Comparison of ENCODE assay signal across 2 cellular contexts in the genomic region with DNA sequence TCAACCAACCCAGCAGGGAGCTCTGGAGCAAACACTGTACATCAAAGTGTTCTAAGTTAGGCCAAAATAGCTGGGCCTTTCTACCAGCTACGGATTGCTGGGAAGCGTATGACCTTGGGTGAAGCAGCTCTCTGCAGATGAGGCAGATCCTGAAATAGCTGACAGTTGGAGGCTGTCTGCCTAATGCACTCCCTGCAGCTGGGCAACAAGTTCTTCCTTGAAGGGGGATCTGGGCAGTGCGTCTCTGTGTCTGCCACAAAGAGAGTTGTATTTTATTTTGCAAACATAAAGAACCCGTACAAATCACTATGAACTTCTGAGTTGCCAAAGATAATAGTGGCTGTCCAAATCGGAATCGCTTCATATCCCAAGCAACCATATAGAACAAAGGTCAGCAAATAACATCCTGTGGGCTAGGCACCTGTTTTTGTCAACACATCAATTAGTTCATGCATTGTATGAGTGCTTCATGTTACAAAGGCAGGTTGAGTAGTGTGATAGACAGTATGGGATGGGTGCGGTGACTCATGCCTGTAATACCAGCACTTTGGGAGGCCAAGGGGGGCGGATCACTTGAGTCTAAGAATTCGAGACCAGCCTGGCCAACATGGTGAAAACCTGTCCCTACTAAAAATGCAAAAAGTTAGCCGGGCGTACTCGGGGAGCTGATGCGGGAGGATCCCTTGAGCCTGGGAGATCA.
TF ChIP-seq lines count a peak whose summit lies in the region.

No MANE protein-coding gene starts in this region.

TF ChIP-seq in K562, 482 proteins besides CTCF, POLR2A, EP300 and RAD21 (continued from another document and continues in another):
- TF ChIP-seq, protein P1, sequence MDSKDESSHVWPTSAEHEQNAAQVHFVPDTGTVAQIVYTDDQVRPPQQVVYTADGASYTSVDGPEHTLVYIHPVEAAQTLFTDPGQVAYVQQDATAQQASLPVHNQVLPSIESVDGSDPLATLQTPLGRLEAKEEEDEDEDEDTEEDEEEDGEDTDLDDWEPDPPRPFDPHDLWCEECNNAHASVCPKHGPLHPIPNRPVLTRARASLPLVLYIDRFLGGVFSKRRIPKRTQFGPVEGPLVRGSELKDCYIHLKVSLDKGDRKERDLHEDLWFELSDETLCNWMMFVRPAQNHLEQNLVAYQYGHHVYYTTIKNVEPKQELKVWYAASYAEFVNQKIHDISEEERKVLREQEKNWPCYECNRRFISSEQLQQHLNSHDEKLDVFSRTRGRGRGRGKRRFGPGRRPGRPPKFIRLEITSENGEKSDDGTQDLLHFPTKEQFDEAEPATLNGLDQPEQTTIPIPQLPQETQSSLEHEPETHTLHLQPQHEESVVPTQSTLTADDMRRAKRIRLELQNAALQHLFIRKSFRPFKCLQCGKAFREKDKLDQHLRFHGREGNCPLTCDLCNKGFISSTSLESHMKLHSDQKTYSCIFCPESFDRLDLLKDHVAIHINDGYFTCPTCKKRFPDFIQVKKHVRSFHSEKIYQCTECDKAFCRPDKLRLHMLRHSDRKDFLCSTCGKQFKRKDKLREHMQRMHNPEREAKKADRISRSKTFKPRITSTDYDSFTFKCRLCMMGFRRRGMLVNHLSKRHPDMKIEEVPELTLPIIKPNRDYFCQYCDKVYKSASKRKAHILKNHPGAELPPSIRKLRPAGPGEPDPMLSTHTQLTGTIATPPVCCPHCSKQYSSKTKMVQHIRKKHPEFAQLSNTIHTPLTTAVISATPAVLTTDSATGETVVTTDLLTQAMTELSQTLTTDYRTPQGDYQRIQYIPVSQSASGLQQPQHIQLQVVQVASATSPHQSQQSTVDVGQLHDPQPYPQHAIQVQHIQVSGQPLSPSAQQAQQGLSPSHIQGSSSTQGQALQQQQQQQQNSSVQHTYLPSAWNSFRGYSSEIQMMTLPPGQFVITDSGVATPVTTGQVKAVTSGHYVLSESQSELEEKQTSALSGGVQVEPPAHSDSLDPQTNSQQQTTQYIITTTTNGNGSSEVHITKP (IDR thresholded peaks at IDR 0.05; ENCODE audit: partially characterized antibody): no peak
- TF ChIP-seq, protein P2, sequence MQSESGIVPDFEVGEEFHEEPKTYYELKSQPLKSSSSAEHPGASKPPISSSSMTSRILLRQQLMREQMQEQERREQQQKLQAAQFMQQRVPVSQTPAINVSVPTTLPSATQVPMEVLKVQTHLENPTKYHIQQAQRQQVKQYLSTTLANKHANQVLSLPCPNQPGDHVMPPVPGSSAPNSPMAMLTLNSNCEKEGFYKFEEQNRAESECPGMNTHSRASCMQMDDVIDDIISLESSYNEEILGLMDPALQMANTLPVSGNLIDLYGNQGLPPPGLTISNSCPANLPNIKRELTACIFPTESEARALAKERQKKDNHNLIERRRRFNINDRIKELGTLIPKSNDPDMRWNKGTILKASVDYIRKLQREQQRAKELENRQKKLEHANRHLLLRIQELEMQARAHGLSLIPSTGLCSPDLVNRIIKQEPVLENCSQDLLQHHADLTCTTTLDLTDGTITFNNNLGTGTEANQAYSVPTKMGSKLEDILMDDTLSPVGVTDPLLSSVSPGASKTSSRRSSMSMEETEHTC (IDR thresholded peaks at IDR 0.05): no peak
- TF ChIP-seq U2AF2 (optimal IDR thresholded peaks at IDR 0.05; ENCODE audit: low read depth, low read length): no peak
- no peak for TF ChIP-seq ZNF76 (CRISPR knock-in tag; IDR thresholded peaks at IDR 0.05; ENCODE audit: borderline replicate concordance)
- no peak for TF ChIP-seq PURB (CRISPR knock-in tag; IDR thresholded peaks at IDR 0.05; ENCODE audit: low read depth)
- no peak for TF ChIP-seq ZNF263 (CRISPR knock-in tag; IDR thresholded peaks at IDR 0.05; ENCODE audit: borderline replicate concordance)
- TF ChIP-seq NR2C1 (IDR thresholded peaks at IDR 0.05): no peak
- TF ChIP-seq NR2C1 (tag; IDR thresholded peaks at IDR 0.05): no peak
- no peak for TF ChIP-seq DACH1 (IDR thresholded peaks at IDR 0.05; ENCODE audit: partially characterized antibody)
- no peak for TF ChIP-seq ESRRA (IDR thresholded peaks at IDR 0.05; ENCODE audit: borderline replicate concordance, low read depth)
- TF ChIP-seq, protein P3, sequence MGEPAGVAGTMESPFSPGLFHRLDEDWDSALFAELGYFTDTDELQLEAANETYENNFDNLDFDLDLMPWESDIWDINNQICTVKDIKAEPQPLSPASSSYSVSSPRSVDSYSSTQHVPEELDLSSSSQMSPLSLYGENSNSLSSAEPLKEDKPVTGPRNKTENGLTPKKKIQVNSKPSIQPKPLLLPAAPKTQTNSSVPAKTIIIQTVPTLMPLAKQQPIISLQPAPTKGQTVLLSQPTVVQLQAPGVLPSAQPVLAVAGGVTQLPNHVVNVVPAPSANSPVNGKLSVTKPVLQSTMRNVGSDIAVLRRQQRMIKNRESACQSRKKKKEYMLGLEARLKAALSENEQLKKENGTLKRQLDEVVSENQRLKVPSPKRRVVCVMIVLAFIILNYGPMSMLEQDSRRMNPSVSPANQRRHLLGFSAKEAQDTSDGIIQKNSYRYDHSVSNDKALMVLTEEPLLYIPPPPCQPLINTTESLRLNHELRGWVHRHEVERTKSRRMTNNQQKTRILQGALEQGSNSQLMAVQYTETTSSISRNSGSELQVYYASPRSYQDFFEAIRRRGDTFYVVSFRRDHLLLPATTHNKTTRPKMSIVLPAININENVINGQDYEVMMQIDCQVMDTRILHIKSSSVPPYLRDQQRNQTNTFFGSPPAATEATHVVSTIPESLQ (CRISPR knock-in tag; IDR thresholded peaks at IDR 0.05): no peak
- TF ChIP-seq, protein P4, sequence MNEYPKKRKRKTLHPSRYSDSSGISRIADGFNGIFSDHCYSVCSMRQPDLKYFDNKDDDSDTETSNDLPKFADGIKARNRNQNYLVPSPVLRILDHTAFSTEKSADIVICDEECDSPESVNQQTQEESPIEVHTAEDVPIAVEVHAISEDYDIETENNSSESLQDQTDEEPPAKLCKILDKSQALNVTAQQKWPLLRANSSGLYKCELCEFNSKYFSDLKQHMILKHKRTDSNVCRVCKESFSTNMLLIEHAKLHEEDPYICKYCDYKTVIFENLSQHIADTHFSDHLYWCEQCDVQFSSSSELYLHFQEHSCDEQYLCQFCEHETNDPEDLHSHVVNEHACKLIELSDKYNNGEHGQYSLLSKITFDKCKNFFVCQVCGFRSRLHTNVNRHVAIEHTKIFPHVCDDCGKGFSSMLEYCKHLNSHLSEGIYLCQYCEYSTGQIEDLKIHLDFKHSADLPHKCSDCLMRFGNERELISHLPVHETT (CRISPR knock-in tag; conservative IDR thresholded peaks at IDR 0.05 in 1 of 2, IDR thresholded peaks at IDR 0.05 in 1 of 2): no peak
- TF ChIP-seq NONO (IDR thresholded peaks at IDR 0.05; ENCODE audit: low read depth in 2 of 2, low read length in 1 of 2): no peak
- TF ChIP-seq NR4A1 (CRISPR knock-in tag; IDR thresholded peaks at IDR 0.05): no peak
- no peak for TF ChIP-seq NR4A1 (tag; IDR thresholded peaks at IDR 0.05)
- TF ChIP-seq TBL1XR1 (IDR thresholded peaks at IDR 0.05; ENCODE audit: low read length in 2 of 2): no peak
- TF ChIP-seq ZNF197 (CRISPR knock-in tag; IDR thresholded peaks at IDR 0.05; ENCODE audit: low read depth): no peak
- TF ChIP-seq CREBBP (IDR thresholded peaks at IDR 0.05; ENCODE audit: low read depth, low read length): no peak
- no peak for TF ChIP-seq MEF2A (IDR thresholded peaks at IDR 0.05; ENCODE audit: control insufficient read depth, low read depth, low read length)

TF ChIP-seq in HepG2, 621 proteins besides CTCF, POLR2A, EP300 and RAD21 (continued from another document):
- TF ChIP-seq, protein P5, sequence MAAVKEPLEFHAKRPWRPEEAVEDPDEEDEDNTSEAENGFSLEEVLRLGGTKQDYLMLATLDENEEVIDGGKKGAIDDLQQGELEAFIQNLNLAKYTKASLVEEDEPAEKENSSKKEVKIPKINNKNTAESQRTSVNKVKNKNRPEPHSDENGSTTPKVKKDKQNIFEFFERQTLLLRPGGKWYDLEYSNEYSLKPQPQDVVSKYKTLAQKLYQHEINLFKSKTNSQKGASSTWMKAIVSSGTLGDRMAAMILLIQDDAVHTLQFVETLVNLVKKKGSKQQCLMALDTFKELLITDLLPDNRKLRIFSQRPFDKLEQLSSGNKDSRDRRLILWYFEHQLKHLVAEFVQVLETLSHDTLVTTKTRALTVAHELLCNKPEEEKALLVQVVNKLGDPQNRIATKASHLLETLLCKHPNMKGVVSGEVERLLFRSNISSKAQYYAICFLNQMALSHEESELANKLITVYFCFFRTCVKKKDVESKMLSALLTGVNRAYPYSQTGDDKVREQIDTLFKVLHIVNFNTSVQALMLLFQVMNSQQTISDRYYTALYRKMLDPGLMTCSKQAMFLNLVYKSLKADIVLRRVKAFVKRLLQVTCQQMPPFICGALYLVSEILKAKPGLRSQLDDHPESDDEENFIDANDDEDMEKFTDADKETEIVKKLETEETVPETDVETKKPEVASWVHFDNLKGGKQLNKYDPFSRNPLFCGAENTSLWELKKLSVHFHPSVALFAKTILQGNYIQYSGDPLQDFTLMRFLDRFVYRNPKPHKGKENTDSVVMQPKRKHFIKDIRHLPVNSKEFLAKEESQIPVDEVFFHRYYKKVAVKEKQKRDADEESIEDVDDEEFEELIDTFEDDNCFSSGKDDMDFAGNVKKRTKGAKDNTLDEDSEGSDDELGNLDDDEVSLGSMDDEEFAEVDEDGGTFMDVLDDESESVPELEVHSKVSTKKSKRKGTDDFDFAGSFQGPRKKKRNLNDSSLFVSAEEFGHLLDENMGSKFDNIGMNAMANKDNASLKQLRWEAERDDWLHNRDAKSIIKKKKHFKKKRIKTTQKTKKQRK (IDR thresholded peaks at IDR 0.05; ENCODE audit: low read length): no peak
- peak; percentile 78 to 83 for TF ChIP-seq MAFK (conservative IDR thresholded peaks at IDR 0.05 in 1 of 2, IDR thresholded peaks at IDR 0.05 in 1 of 2; ENCODE audit: low read length in 2 of 2)
- TF ChIP-seq, protein P6, sequence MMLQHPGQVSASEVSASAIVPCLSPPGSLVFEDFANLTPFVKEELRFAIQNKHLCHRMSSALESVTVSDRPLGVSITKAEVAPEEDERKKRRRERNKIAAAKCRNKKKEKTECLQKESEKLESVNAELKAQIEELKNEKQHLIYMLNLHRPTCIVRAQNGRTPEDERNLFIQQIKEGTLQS (CRISPR knock-in tag; IDR thresholded peaks at IDR 0.05): no peak
- TF ChIP-seq SIN3A (IDR thresholded peaks at IDR 0.05; ENCODE audit: borderline replicate concordance, low read depth, low read length): no peak
- no peak for TF ChIP-seq THAP11 (CRISPR knock-in tag; IDR thresholded peaks at IDR 0.05)
- TF ChIP-seq, protein P7, sequence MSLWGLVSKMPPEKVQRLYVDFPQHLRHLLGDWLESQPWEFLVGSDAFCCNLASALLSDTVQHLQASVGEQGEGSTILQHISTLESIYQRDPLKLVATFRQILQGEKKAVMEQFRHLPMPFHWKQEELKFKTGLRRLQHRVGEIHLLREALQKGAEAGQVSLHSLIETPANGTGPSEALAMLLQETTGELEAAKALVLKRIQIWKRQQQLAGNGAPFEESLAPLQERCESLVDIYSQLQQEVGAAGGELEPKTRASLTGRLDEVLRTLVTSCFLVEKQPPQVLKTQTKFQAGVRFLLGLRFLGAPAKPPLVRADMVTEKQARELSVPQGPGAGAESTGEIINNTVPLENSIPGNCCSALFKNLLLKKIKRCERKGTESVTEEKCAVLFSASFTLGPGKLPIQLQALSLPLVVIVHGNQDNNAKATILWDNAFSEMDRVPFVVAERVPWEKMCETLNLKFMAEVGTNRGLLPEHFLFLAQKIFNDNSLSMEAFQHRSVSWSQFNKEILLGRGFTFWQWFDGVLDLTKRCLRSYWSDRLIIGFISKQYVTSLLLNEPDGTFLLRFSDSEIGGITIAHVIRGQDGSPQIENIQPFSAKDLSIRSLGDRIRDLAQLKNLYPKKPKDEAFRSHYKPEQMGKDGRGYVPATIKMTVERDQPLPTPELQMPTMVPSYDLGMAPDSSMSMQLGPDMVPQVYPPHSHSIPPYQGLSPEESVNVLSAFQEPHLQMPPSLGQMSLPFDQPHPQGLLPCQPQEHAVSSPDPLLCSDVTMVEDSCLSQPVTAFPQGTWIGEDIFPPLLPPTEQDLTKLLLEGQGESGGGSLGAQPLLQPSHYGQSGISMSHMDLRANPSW (CRISPR knock-in tag; IDR thresholded peaks at IDR 0.05; ENCODE audit: borderline replicate concordance): no peak
- TF ChIP-seq ZNF136 (CRISPR knock-in tag; IDR thresholded peaks at IDR 0.05; ENCODE audit: low read depth): no peak
- TF ChIP-seq FOXA1 (IDR thresholded peaks at IDR 0.05): no peak
- no peak for TF ChIP-seq FOXA1 (CRISPR knock-in tag; IDR thresholded peaks at IDR 0.05)
- TF ChIP-seq MTA3 (CRISPR knock-in tag; IDR thresholded peaks at IDR 0.05): no peak
- TF ChIP-seq ZNF121 (CRISPR knock-in tag; IDR thresholded peaks at IDR 0.05): no peak
- no peak for TF ChIP-seq ZIK1 (CRISPR knock-in tag; IDR thresholded peaks at IDR 0.05; ENCODE audit: borderline replicate concordance, low read depth)
- TF ChIP-seq, protein P8, sequence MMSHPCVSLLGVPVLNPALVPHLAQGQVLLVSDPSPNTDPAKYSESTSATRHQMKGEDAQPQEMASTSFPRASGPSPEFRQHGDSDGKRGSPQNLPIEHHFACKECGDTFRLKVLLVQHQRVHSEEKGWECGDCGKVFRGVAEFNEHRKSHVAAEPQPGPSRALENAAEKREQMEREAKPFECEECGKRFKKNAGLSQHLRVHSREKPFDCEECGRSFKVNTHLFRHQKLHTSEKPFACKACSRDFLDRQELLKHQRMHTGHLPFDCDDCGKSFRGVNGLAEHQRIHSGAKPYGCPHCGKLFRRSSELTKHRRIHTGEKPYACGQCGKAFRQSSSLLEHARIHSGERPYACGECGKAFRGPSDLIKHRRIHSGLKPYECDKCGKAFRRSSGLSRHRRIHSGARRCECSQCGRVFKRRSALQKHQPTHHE (CRISPR knock-in tag; IDR thresholded peaks at IDR 0.05; ENCODE audit: borderline replicate concordance): no peak
- no peak for TF ChIP-seq ZNF841 (CRISPR knock-in tag; IDR thresholded peaks at IDR 0.05; ENCODE audit: borderline replicate concordance)
- TF ChIP-seq ZMAT3 (CRISPR knock-in tag; conservative IDR thresholded peaks at IDR 0.05): no peak
- no peak for TF ChIP-seq SAFB2 (CRISPR knock-in tag; IDR thresholded peaks at IDR 0.05; ENCODE audit: borderline replicate concordance, low read depth)
- TF ChIP-seq SOX5 (CRISPR knock-in tag; IDR thresholded peaks at IDR 0.05; ENCODE audit: borderline replicate concordance): peak; percentile 21; the same call in 1 of the 2 replicates
- TF ChIP-seq FOXP1 (IDR thresholded peaks at IDR 0.05): no peak
- peak; percentile 21; the same call in 1 of the 2 replicates for TF ChIP-seq FOXP1 (CRISPR knock-in tag; IDR thresholded peaks at IDR 0.05)
- TF ChIP-seq MLLT10 (CRISPR knock-in tag; IDR thresholded peaks at IDR 0.05): no peak
- no peak for TF ChIP-seq TGIF2 (CRISPR knock-in tag; IDR thresholded peaks at IDR 0.05)
- TF ChIP-seq ZNF234 (CRISPR knock-in tag; conservative IDR thresholded peaks at IDR 0.05): no peak
- no peak for TF ChIP-seq CHD4 (IDR thresholded peaks at IDR 0.05; ENCODE audit: borderline replicate concordance, low read length)
- TF ChIP-seq CEBPG (CRISPR knock-in tag; IDR thresholded peaks at IDR 0.05): no peak
- no peak for TF ChIP-seq PRMT3 (CRISPR knock-in tag; IDR thresholded peaks at IDR 0.05; ENCODE audit: borderline replicate concordance, low read depth)
- TF ChIP-seq, protein P9, sequence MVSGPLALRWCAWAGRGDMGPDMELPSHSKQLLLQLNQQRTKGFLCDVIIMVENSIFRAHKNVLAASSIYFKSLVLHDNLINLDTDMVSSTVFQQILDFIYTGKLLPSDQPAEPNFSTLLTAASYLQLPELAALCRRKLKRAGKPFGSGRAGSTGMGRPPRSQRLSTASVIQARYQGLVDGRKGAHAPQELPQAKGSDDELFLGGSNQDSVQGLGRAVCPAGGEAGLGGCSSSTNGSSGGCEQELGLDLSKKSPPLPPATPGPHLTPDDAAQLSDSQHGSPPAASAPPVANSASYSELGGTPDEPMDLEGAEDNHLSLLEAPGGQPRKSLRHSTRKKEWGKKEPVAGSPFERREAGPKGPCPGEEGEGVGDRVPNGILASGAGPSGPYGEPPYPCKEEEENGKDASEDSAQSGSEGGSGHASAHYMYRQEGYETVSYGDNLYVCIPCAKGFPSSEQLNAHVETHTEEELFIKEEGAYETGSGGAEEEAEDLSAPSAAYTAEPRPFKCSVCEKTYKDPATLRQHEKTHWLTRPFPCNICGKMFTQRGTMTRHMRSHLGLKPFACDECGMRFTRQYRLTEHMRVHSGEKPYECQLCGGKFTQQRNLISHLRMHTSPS (CRISPR knock-in tag; IDR thresholded peaks at IDR 0.05; ENCODE audit: low read depth): no peak
